Comparison of ENCODE assay signal across 12 cellular contexts in the genomic region with DNA sequence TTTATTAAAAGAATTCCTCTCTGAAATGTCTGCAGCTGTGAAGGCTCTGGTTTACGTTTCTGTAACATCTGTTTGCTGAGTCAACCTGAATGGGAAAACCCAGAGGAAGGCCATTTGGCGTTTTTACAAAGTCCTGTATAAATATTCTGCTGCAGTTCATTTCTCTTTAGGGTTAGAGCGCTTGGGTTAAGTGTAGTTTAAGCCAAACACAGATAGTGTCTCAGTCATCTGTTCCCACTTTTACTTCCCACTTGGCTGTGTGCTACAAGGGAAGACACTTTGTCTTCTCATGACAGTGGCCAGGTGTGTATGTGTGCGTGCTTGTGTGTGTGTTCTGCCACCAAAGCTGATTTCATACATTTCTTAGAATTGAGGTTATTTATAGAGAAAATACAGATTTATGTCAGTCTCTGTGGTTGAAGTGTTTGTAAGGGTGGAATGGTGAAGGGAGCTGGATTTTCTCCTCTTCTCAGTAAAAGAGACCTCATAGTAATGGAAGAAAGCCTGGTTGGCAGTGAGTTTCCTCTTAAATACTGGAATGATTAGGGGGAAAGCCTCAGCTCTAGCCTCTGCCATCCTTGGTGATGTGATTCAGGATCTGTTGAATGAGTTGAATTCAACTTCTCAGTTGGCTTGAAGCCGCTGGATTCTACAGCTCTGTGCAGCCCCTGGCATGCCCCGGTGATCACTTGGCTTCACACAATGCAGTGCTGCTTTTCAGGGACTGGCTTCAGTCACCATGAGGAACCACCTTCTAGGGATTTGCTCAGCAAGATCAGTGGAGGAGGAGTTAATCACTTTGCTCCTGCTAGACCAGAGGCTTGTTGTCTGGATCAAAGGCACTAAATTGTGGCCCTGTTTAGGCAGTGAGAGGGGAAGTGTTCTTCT. TPM values are rescaled to one million over a fixed set of nuclear protein-coding genes. Genes with fewer than 3 reads are reported as not detected.
DNase-seq lines count a peak whose midpoint lies in the region; ATAC-seq, FAIRE-seq and TF ChIP-seq lines count a peak whose summit lies in the region.
"Had no signal": no experiment of that assay in that cellular context is flagged by ENCODE, and none has a peak within 500 bp of the region (broad histone marks: within the 10 kb centered on the region; RNA-seq: fewer than 3 reads in every experiment).

No MANE protein-coding gene starts in this region.

- H3K9ac ChIP-seq in adipocyte (ENCODE audit: low read length): peak overlapping the region; percentile 15

- WGBS in right cardiac atrium: 32% methylated on average over 6 of the region's 6 CpGs
- whole genome bisulfite sequencing in psoas muscle, 3 donors: 38 to 48% (median 41%) methylated on average over 6 of the region's 6 CpGs

- no peak overlapping the region for H3K27ac ChIP-seq in right cardiac atrium (ENCODE audit: low read length)
- H3K27ac ChIP-seq in psoas muscle: no peak overlapping the region

- no peak for FAIRE-seq in H54 (lab: Jason Lieb, UNC)
- FAIRE-seq: frontal cortex had no signal

- intact Hi-C loops in Right ventricle myocardium superior (cut with DNase I): loop anchor here (5.0 to 10.0 kb wide), 4 partner anchors 45 to 665 kb away; no protein-coding TSS in a partner anchor
- intact Hi-C loops in right cardiac atrium (cut with DNase I): loop anchor here (5.0 to 10.0 kb wide), 9 partner anchors 48 to 668 kb away; a partner anchor contains a TSS
- intact Hi-C loops in psoas muscle (cut with DNase I): loop anchor here (5.0 to 10.0 kb wide), 5 partner anchors 285 to 668 kb away; no protein-coding TSS in a partner anchor

- peaks cover 3% of the 10 kb centered on the region for H3K4me1 ChIP-seq in right cardiac atrium (ENCODE audit: control insufficient read depth, insufficient read depth, low read length)
- peaks cover 34% of the 10 kb centered on the region for H3K4me1 ChIP-seq in adipocyte (ENCODE audit: control insufficient read depth, insufficient read depth, low read length)
- H3K4me1 ChIP-seq in psoas muscle: peaks cover 18% of the 10 kb centered on the region

- ATAC-seq in Right ventricle myocardium superior (ENCODE audit: poor library complexity) (peak; percentile 12), right cardiac atrium (no peak), psoas muscle (no peak), HG03159 (IDR thresholded peaks at IDR 0.05; ENCODE audit: unreplicated experiment) (no peak)

- no peaks in the 10 kb centered on the region for H3K9me3 ChIP-seq in right cardiac atrium (ENCODE audit: control insufficient read depth, low read length)
- H3K9me3 ChIP-seq in adipocyte (ENCODE audit: control insufficient read depth, low read length): no peaks in the 10 kb centered on the region
- H3K9me3 ChIP-seq in psoas muscle: no peaks in the 10 kb centered on the region

- H3K4me3 ChIP-seq in right cardiac atrium (ENCODE audit: low read length) (no peak overlapping the region), adipocyte (ENCODE audit: low read length) (no peak overlapping the region), psoas muscle (no peak overlapping the region)

- H3K27me3 ChIP-seq in right cardiac atrium (ENCODE audit: control insufficient read depth, insufficient read depth): no peaks in the 10 kb centered on the region
- no peaks in the 10 kb centered on the region for H3K27me3 ChIP-seq in adipocyte (replicated peaks; ENCODE audit: control insufficient read depth, insufficient read depth, low read length)
- no peaks in the 10 kb centered on the region for H3K27me3 ChIP-seq in psoas muscle (ENCODE audit: insufficient read depth in 3 of 3, low read length in 2 of 3)

- no peak for DNase-seq in Right ventricle myocardium superior
- DNase-seq in right cardiac atrium: no peak
- peak; percentile 67 for DNase-seq in adipocyte (ENCODE audit: low read depth)
- DNase-seq in hepatic stellate cell (ENCODE audit: low spot score): peak; percentile 40
- DNase-seq in stromal cell of bone marrow (ENCODE audit: low read depth): peak; percentile 30
- no peak for DNase-seq in H54 (ENCODE audit: insufficient read length, low spot score)
- DNase-seq in psoas muscle: no peak
- DNase-seq: NCI-H1417 treated with DMSO at 0.1 percent for 48 hours; stimulated activated CD4-positive, alpha-beta T cell treated with anti-CD3 and anti-CD28 coated beads, Interleukin-4, amount 100 ng/mL, for 1 hour; T1000 had no signal

- TF ChIP-seq CTCF in psoas muscle (IDR thresholded peaks at IDR 0.05): no peak

- TF ChIP-seq POLR2A in H54 (IDR thresholded peaks at IDR 0.05; ENCODE audit: low read depth, low read length): no peak

- H3K36me3 ChIP-seq in adipocyte (ENCODE audit: control insufficient read depth, insufficient read depth, low read length, severe bottlenecking) (peaks cover 81% of the 10 kb centered on the region), psoas muscle (ENCODE audit: insufficient read depth in 1 of 2, low read depth in 1 of 2) (peaks cover 3 to 90% of the 10 kb centered on the region in 2 donors)

RNA-seq across cellular contexts. Expression of a gene that starts 50.6 kb away (rescaled TPM):
- total RNA-seq in Right ventricle myocardium superior: 26.0 TPM
- 10 to 100 TPM; 24.0 to 41.0 (median 26.7) TPM for total RNA-seq in right cardiac atrium
- polyA plus RNA-seq in right cardiac atrium: 13.9 TPM
- total RNA-seq in psoas muscle: 10 to 100 TPM; 16.8 to 21.4 (median 19.0) TPM
- 10 to 100 TPM in 1 of 3 donors, 1 to 10 TPM in 2; 5.8 to 16.4 (median 6.5) TPM for polyA plus RNA-seq in psoas muscle

Comparison
In these comparisons a context has a peak if more than half of its experiments do, and no peak if none do; other contexts are left out.
1. DNase-seq: peak in adipocyte (single experiment), hepatic stellate cell (single experiment) and stromal cell of bone marrow (single experiment); none in Right ventricle myocardium superior (single experiment), right cardiac atrium (0 of 3), H54 (single experiment) and psoas muscle (0 of 2).